In genomic region chr11:61264371-61264770, GRCh38 we compare ENCODE assay signal across 31 cellular contexts. TPM values are rescaled to one million over a fixed set of nuclear protein-coding genes. Genes with fewer than 3 reads are reported as not detected.
"Had no signal": no experiment of that assay in that cellular context is flagged by ENCODE, and none has a peak within 500 bp of the region (broad histone marks: within the 10 kb centered on the region; RNA-seq: fewer than 3 reads in every experiment).

No MANE protein-coding gene starts in this region.

- H3K9me3 ChIP-seq: stomach, suprapubic skin, testis, thoracic aorta, thyroid gland, tibial artery, tibial nerve, transverse colon, upper lobe of left lung, upper lobe of right lung, uterus, vagina had no signal

- H3K36me3 Mint-ChIP-seq: stimulated activated effector memory CD8-positive, alpha-beta T cell treated with anti-CD3 and anti-CD28 coated beads, Interleukin-12 subunit alpha, Interleukin-12 subunit beta, amount 100 ng/mL, for 72 hours; stimulated activated memory B cell treated with anti-CD40 and anti-IgM and Interleukin-4, amounts not matched to agents 10 μg/mL and 1 μg/mL and 100 μg/mL, for 72 hours; type B pancreatic cell had no signal

- ATAC-seq: stimulated activated effector memory CD8-positive, alpha-beta T cell treated with anti-CD3 and anti-CD28 coated beads, Interleukin-12 subunit alpha, Interleukin-12 subunit beta, amount 100 ng/mL, for 72 hours; stimulated activated memory B cell treated with anti-CD40 and anti-IgM and Interleukin-4, amounts not matched to agents 10 μg/mL and 1 μg/mL and 100 μg/mL, for 72 hours; stimulated activated naive B cell treated with anti-CD40 and anti-IgM and Interleukin-4, amounts not matched to agents 10 μg/mL and 1 μg/mL and 100 μg/mL, for 72 hours; stimulated activated naive CD8-positive, alpha-beta T cell treated with anti-CD3 and anti-CD28 coated beads, Interleukin-15, amount 100 ng/mL, for 72 hours; stimulated activated naive CD8-positive, alpha-beta T cell treated with anti-CD3 and anti-CD28 coated beads, Interleukin-15, Interleukin-2, amounts not matched to agents 100 U/mL and 50 U/mL, for 24 hours; upper lobe of right lung had no signal

- H3K27ac Mint-ChIP-seq: stimulated activated effector memory CD8-positive, alpha-beta T cell treated with anti-CD3 and anti-CD28 coated beads, Interleukin-12 subunit alpha, Interleukin-12 subunit beta, amount 100 ng/mL, for 72 hours; stimulated activated memory B cell treated with anti-CD40 and anti-IgM and Interleukin-4, amounts not matched to agents 10 μg/mL and 1 μg/mL and 100 μg/mL, for 72 hours; stimulated activated naive B cell treated with anti-CD40 and anti-IgM and Interleukin-4, amounts not matched to agents 10 μg/mL and 1 μg/mL and 100 μg/mL, for 72 hours; stimulated activated naive CD8-positive, alpha-beta T cell treated with anti-CD3 and anti-CD28 coated beads, Interleukin-15, Interleukin-2, amounts not matched to agents 100 ng/mL and 50 ng/mL, for 24 hours; type B pancreatic cell had no signal

- H3K4me1 ChIP-seq: suprapubic skin, testis, tibial artery, tibial nerve, transverse colon, upper lobe of left lung, upper lobe of right lung, uterus, vagina had no signal

- H3K27ac ChIP-seq: stomach, suprapubic skin, testis, thoracic aorta, thyroid gland, tibial artery, tibial nerve, transverse colon, upper lobe of left lung, upper lobe of right lung, uterus, vagina had no signal

- H3K4me3 ChIP-seq: stomach, suprapubic skin, testis, thoracic aorta, thyroid gland, tibial artery, tibial nerve, transverse colon, upper lobe of left lung, upper lobe of right lung, uterus, vagina had no signal

- H3K27me3 Mint-ChIP-seq: stimulated activated memory B cell treated with anti-CD40 and anti-IgM and Interleukin-4, amounts not matched to agents 10 μg/mL and 1 μg/mL and 100 μg/mL, for 72 hours; stimulated activated naive B cell treated with anti-CD40 and anti-IgM and Interleukin-4, amounts not matched to agents 10 μg/mL and 1 μg/mL and 100 μg/mL, for 72 hours; stimulated activated naive CD8-positive, alpha-beta T cell treated with anti-CD3 and anti-CD28 coated beads, Interleukin-15, amount 100 ng/mL, for 72 hours; stimulated activated naive CD8-positive, alpha-beta T cell treated with anti-CD3 and anti-CD28 coated beads, Interleukin-15, Interleukin-2, amounts not matched to agents 100 ng/mL and 50 ng/mL, for 24 hours; type B pancreatic cell had no signal

- H3K9me3 Mint-ChIP-seq: stimulated activated effector memory CD8-positive, alpha-beta T cell treated with anti-CD3 and anti-CD28 coated beads, Interleukin-12 subunit alpha, Interleukin-12 subunit beta, amount 100 ng/mL, for 72 hours; stimulated activated memory B cell treated with anti-CD40 and anti-IgM and Interleukin-4, amounts not matched to agents 10 μg/mL and 1 μg/mL and 100 μg/mL, for 72 hours; stimulated activated naive B cell treated with anti-CD40 and anti-IgM and Interleukin-4, amounts not matched to agents 10 μg/mL and 1 μg/mL and 100 μg/mL, for 72 hours; stimulated activated naive CD8-positive, alpha-beta T cell treated with anti-CD3 and anti-CD28 coated beads, Interleukin-15, amount 100 ng/mL, for 72 hours; stimulated activated naive CD8-positive, alpha-beta T cell treated with anti-CD3 and anti-CD28 coated beads, Interleukin-15, Interleukin-2, amounts not matched to agents 100 ng/mL and 50 ng/mL, for 24 hours; type B pancreatic cell had no signal

- H3K4me3 Mint-ChIP-seq: stimulated activated effector memory CD8-positive, alpha-beta T cell treated with anti-CD3 and anti-CD28 coated beads, Interleukin-12 subunit alpha, Interleukin-12 subunit beta, amount 100 ng/mL, for 72 hours; stimulated activated memory B cell treated with anti-CD40 and anti-IgM and Interleukin-4, amounts not matched to agents 10 μg/mL and 1 μg/mL and 100 μg/mL, for 72 hours; stimulated activated naive B cell treated with anti-CD40 and anti-IgM and Interleukin-4, amounts not matched to agents 10 μg/mL and 1 μg/mL and 100 μg/mL, for 72 hours; stimulated activated naive CD8-positive, alpha-beta T cell treated with anti-CD3 and anti-CD28 coated beads, Interleukin-15, amount 100 ng/mL, for 72 hours; stimulated activated naive CD8-positive, alpha-beta T cell treated with anti-CD3 and anti-CD28 coated beads, Interleukin-15, Interleukin-2, amounts not matched to agents 100 ng/mL and 50 ng/mL, for 24 hours; type B pancreatic cell had no signal

- DNase-seq: stimulated activated CD4-positive, alpha-beta T cell treated with anti-CD3 and anti-CD28 coated beads, Interleukin-2, amount 100 ng/mL, for 48 hours; stimulated activated CD4-positive, alpha-beta T cell treated with anti-CD3 and anti-CD28 coated beads, Interleukin-4, amount 100 ng/mL, for 1 hour; stimulated activated CD4-positive, alpha-beta T cell treated with anti-CD3 and anti-CD28 coated beads, Interleukin-4, amount 100 ng/mL, for 24 hours; stimulated activated CD4-positive, alpha-beta T cell treated with anti-CD3 and anti-CD28 coated beads, Interleukin-4, amount 100 ng/mL, for 4 hours; stimulated activated CD8-positive, alpha-beta memory T cell treated with anti-CD3 and anti-CD28 coated beads, Interleukin-4, amount 100 ng/mL, for 48 hours; stimulated activated naive B cell treated with anti-CD40 and anti-IgM and Interleukin-4, amounts not matched to agents 10 μg/mL and 1 μg/mL and 100 μg/mL, for 72 hours; stimulated activated naive CD4-positive, alpha-beta T cell; stimulated activated naive CD4-positive, alpha-beta T cell treated with Interleukin-2 at 50 U/mL for 16 hours; stimulated activated naive CD8-positive, alpha-beta T cell treated with anti-CD3 and anti-CD28 coated beads, Interleukin-15, amount 100 ng/mL, for 72 hours; stimulated activated naive CD8-positive, alpha-beta T cell treated with anti-CD3 and anti-CD28 coated beads, Interleukin-15, Interleukin-2, amounts not matched to agents 100 U/mL and 50 U/mL, for 24 hours; stomach; substantia nigra; testis; thyroid gland; tibial artery; transverse colon; trophoblast cell; upper lobe of right lung; uterus had no signal

- H3K27me3 ChIP-seq: stomach, suprapubic skin, testis, thyroid gland, tibial artery, tibial nerve, transverse colon, upper lobe of left lung, upper lobe of right lung, uterus, vagina had no signal

- H3K4me1 Mint-ChIP-seq: stimulated activated effector memory CD8-positive, alpha-beta T cell treated with anti-CD3 and anti-CD28 coated beads, Interleukin-12 subunit alpha, Interleukin-12 subunit beta, amount 100 ng/mL, for 72 hours; stimulated activated memory B cell treated with anti-CD40 and anti-IgM and Interleukin-4, amounts not matched to agents 10 μg/mL and 1 μg/mL and 100 μg/mL, for 72 hours; stimulated activated naive B cell treated with anti-CD40 and anti-IgM and Interleukin-4, amounts not matched to agents 10 μg/mL and 1 μg/mL and 100 μg/mL, for 72 hours; stimulated activated naive CD8-positive, alpha-beta T cell treated with anti-CD3 and anti-CD28 coated beads, Interleukin-15, amount 100 ng/mL, for 72 hours had no signal

- H3K36me3 ChIP-seq: stomach, suprapubic skin, thoracic aorta, thyroid gland, tibial artery, tibial nerve, transverse colon, upper lobe of left lung, upper lobe of right lung, uterus, vagina had no signal

- FAIRE-seq: urothelium cell line had no signal

RNA-seq across cellular contexts. Expression of gene PGA5, which starts 23.4 kb away (rescaled TPM):
- total RNA-seq: suprapubic skin, temporal lobe, thoracic aorta, upper lobe of right lung, ureter, uterus, vagina had no signal

RNA-seq across cellular contexts. Expression of gene PGA4, which starts 42.2 kb away (rescaled TPM):
- total RNA-seq: ureter had no signal
